In the genomic region with DNA sequence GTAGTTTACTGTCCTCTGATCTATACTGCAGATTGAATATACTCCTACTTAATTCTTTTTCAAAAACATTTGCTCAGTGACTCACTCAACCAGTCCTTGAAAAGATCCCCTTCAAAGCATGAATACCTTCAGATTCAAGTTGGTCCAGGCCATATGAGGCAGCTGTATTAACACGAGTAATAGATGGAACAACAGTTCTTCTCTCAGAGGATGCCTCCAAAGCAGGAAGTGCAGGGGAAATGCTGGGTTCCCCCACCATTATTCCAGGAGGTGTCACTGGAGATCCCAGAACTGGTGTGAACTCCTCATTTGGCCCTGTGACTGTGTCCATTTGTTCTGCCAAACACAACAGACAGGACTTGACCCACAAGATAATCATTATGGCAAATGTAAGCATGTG, we compare ENCODE assay signal across 17 cellular contexts. TPM values are rescaled to one million over a fixed set of nuclear protein-coding genes. Genes with fewer than 3 reads are reported as not detected.
A peak's percentile ranks its signal among the peaks of the same experiment; 100 is the strongest.
DNase-seq lines count a peak whose midpoint lies in the region; ATAC-seq, FAIRE-seq and TF ChIP-seq lines count a peak whose summit lies in the region.
"Had no signal": no experiment of that assay in that cellular context is flagged by ENCODE, and none has a peak within 500 bp of the region (broad histone marks: within the 10 kb centered on the region; RNA-seq: fewer than 3 reads in every experiment).

No MANE protein-coding gene starts in this region.

- H3K4me2 ChIP-seq in HCT116 (ENCODE audit: low read length), result no peak overlapping the region

- no peaks in the 10 kb centered on the region for H3K36me3 ChIP-seq in HCT116 (ENCODE audit: control insufficient read depth in 1 of 2, insufficient read depth in 2 of 2, low read length in 2 of 2)
- H3K36me3 ChIP-seq: gastrocnemius medialis, right atrium auricular region, SJCRH30 had no signal

- intact Hi-C loops in HCT116 (cut with micrococcal nuclease), result no loop called here

- H2AFZ ChIP-seq in HCT116 (ENCODE audit: low read depth, low read length, poor library complexity, severe bottlenecking), result no peak overlapping the region

- H3K4me1 ChIP-seq in HCT116 (ENCODE audit: control insufficient read depth in 1 of 2, insufficient read depth in 2 of 2, low read length in 2 of 2), result 0 out of 4 replicates have a peak, but pooled peaks cover 0 to 5% of the 10 kb centered on the region in 2 experiments
- H3K4me1 ChIP-seq: gastrocnemius medialis, SJCRH30 had no signal

- CTCF ChIA-PET in HCT116 (lab: Charles Lee), result interaction anchor here (1.2 kb wide), 1 partner anchor 35 kb away, joined by 3 read pairs; no protein-coding TSS in a partner anchor

- TF ChIP-seq CTCF in AG09309 (IDR thresholded peaks at IDR 0.05; ENCODE audit: control insufficient read depth, insufficient read depth, low read depth, low read length, missing control alignments) (peak; percentile 14), HCT116 (IDR thresholded peaks at IDR 0.05 in 2 of 3, conservative IDR thresholded peaks at IDR 0.05 in 1 of 3; ENCODE audit: borderline replicate concordance in 1 of 3, insufficient read depth in 1 of 3, low read depth in 2 of 3, low read length in 2 of 3) (peak in 1 of 3 experiments; percentile 19; a peak in 1 of 6 replicates), astrocyte of the spinal cord (IDR thresholded peaks at IDR 0.05; ENCODE audit: low read depth, low read length) (no peak)

- H3K4me3 ChIP-seq in AG09309 (ENCODE audit: control insufficient read depth, low read depth, low read length), result no peak overlapping the region
- no peak overlapping the region for H3K4me3 ChIP-seq in HCT116 (replicated peaks in 1 of 2; ENCODE audit: low read depth in 1 of 2, low read length in 2 of 2)
- H3K4me3 ChIP-seq in astrocyte of the spinal cord (ENCODE audit: low read depth, low read length), result no peak overlapping the region
- H3K4me3 ChIP-seq: dorsolateral prefrontal cortex, gastrocnemius medialis, right atrium auricular region, SJCRH30 had no signal

- H3K27ac ChIP-seq in HCT116 (ENCODE audit: low read depth, low read length), result no peak overlapping the region
- H3K27ac ChIP-seq: C4-2B, dorsolateral prefrontal cortex, gastrocnemius medialis, right atrium auricular region, SJCRH30 had no signal

- no peak for FAIRE-seq in H54 (lab: Jason Lieb, UNC)

- H3K79me2 ChIP-seq in HCT116 (ENCODE audit: insufficient read depth, low read length), result no peaks in the 10 kb centered on the region

- H3K9me3 ChIP-seq in HCT116 (ENCODE audit: control insufficient read depth in 1 of 2, insufficient read depth in 1 of 2, low read depth in 1 of 2, low read length in 2 of 2), result no peaks in the 10 kb centered on the region
- H3K9me3 ChIP-seq: gastrocnemius medialis, right atrium auricular region, SJCRH30 had no signal

- no TSS peak for BruUV-seq in HCT116 (replicated peaks; lab: Mats Ljungman, UMichigan)

- TF ChIP-seq POLR2A in HCT116 (IDR thresholded peaks at IDR 0.05; ENCODE audit: borderline replicate concordance, extremely low read depth, insufficient read depth, insufficient read length) (no peak), H54 (IDR thresholded peaks at IDR 0.05; ENCODE audit: low read depth, low read length) (no peak)

- H3K27me3 ChIP-seq in HCT116 (ENCODE audit: insufficient read depth, low read length), result no peaks in the 10 kb centered on the region
- H3K27me3 ChIP-seq: dorsolateral prefrontal cortex, gastrocnemius medialis, right atrium auricular region, SJCRH30 had no signal

- ATAC-seq in HCT116 (peak; percentile 62), left lobe of liver (peak; percentile 94)
- ATAC-seq: gastrocnemius medialis; naive thymus-derived CD4-positive, alpha-beta T cell had no signal

- RAD21 ChIA-PET in HCT116 (lab: Charles Lee; ENCODE audit: low non-redundant PET in 1 of 2, low total read pairs in 2 of 2, uncharacterized antibody in 2 of 2, unreplicated experiment in 2 of 2), result no interaction called here

- in situ Hi-C loops in astrocyte of the spinal cord (cut with HindIII; ENCODE audit: low sequenced_read_pairs), result no loop called here

- no peaks in the 10 kb centered on the region for H4K20me1 ChIP-seq in HCT116 (ENCODE audit: insufficient read depth)

- no peaks in the 10 kb centered on the region for H3K9me2 ChIP-seq in HCT116 (ENCODE audit: insufficient read depth)

- H3K9ac ChIP-seq in HCT116 (ENCODE audit: low read length), result no peak overlapping the region

- no peak for DNase-seq in AG09309 (ENCODE audit: low read depth)
- no peak for DNase-seq in HCT116 (ENCODE audit: low read depth, low spot score)
- peak; percentile 34 for DNase-seq in astrocyte of the spinal cord (ENCODE audit: low read depth, low spot score)
- peak; percentile 56 for DNase-seq in left lobe of liver (ENCODE audit: low spot score)
- DNase-seq in germinal center (ENCODE audit: low spot score), result no peak
- DNase-seq in NCI-H510A treated with DMSO at 0.1 percent for 48 hours (lab: John Stamatoyannopoulos, UW), result no peak
- DNase-seq in H54 (ENCODE audit: insufficient read length, low spot score), result no peak
- DNase-seq in ureter (ENCODE audit: low spot score), result no peak
- DNase-seq: dorsolateral prefrontal cortex; gastrocnemius medialis; GDM1; naive thymus-derived CD4-positive, alpha-beta T cell; NCI-H1092; NCI-H69; SJCRH30 had no signal

- POLR2A ChIA-PET in HCT116 (lab: Charles Lee), result no interaction called here

- TF ChIP-seq RAD21 in HCT116 (IDR thresholded peaks at IDR 0.05; ENCODE audit: low read depth), result peak; percentile 36; the same call in 1 of the 2 replicates

TF ChIP-seq in HCT116, 20 proteins besides CTCF, POLR2A, EP300 and RAD21:
- no peak for TF ChIP-seq SP1 (IDR thresholded peaks at IDR 0.05; ENCODE audit: low read depth)
- no peak for TF ChIP-seq REST (IDR thresholded peaks at IDR 0.05; ENCODE audit: low read depth)
- TF ChIP-seq TCF7L2 (IDR thresholded peaks at IDR 0.05; ENCODE audit: borderline replicate concordance, extremely low read depth, insufficient read depth, insufficient read length), result no peak
- TF ChIP-seq EZH2 (IDR thresholded peaks at IDR 0.05), result no peak
- no peak for TF ChIP-seq MAX (IDR thresholded peaks at IDR 0.05)
- no peak for TF ChIP-seq ELF1 (IDR thresholded peaks at IDR 0.05; ENCODE audit: borderline replicate concordance, low read depth)
- no peak for TF ChIP-seq YY1 (IDR thresholded peaks at IDR 0.05; ENCODE audit: extremely low read depth, insufficient replicate concordance, low read depth, low read length)
- no peak for TF ChIP-seq JUND (IDR thresholded peaks at IDR 0.05)
- TF ChIP-seq EZH2phosphoT487 (IDR thresholded peaks at IDR 0.05; ENCODE audit: borderline replicate concordance), result no peak
- no peak for TF ChIP-seq CBX3 (IDR thresholded peaks at IDR 0.05; ENCODE audit: low read depth)

RNA-seq across cellular contexts. Expression of gene ARMH4, which starts 20.6 kb away (rescaled TPM):
- total RNA-seq in HCT116 (2021; ENCODE audit: unreplicated experiment) (1.7 TPM), left lobe of liver (0.96 TPM), ureter (2.9 TPM)
- polyA plus RNA-seq in HCT116 (2012), result 0.52 and 0.94 TPM in 2 replicates
- total RNA-seq: naive thymus-derived CD4-positive, alpha-beta T cell had no signal

Comparison
In these comparisons a context has a peak if more than half of its experiments do, and no peak if none do; other contexts are left out.
1. DNase-seq: peak in astrocyte of the spinal cord (single experiment) and left lobe of liver (single experiment); none in AG09309 (single experiment), HCT116 (single experiment), germinal center (single experiment), NCI-H510A treated with DMSO at 0.1 percent for 48 hours (single experiment), H54 (single experiment) and ureter (single experiment).